ENCODE assay signal across 14 cellular contexts in genomic region chr2:11813951-11814350, GRCh38.
DNase-seq lines count a peak whose midpoint lies in the region; ATAC-seq, FAIRE-seq and TF ChIP-seq lines count a peak whose summit lies in the region.
"Had no signal": no experiment of that assay in that cellular context is flagged by ENCODE, and none has a peak within 500 bp of the region (broad histone marks: within the 10 kb centered on the region; RNA-seq: fewer than 3 reads in every experiment).

No MANE protein-coding gene starts in this region.

- DNase-seq in right atrium auricular region (ENCODE audit: low spot score) (peak; percentile 53), cardiac septum (ENCODE audit: low spot score) (no peak), nephron progenitor cell (no peak), kidney (no peak), mucosa of descending colon (no peak)
- DNase-seq in effector memory CD8-positive, alpha-beta T cell = no peak
- no peak for DNase-seq in activated T-helper 1 cell treated with anti-CD3 and anti-CD28 coated beads, Interleukin-12 subunit alpha, Interleukin-12 subunit beta, Interleukin-2, Interleukin-4 antibody, amounts not matched to agents 30 ng/mL and 10 ng/mL and 1 ng/mL, durations not matched to agents 14 hours and 24 hours and 36 hours (ENCODE audit: low spot score)
- DNase-seq: ACHN; Calu3; CD4-positive, alpha-beta T cell; DMS 273 treated with DMSO at 0.1 percent for 48 hours; H9 had no signal

- H3K27me3 Mint-ChIP-seq in effector memory CD8-positive, alpha-beta T cell = no peaks in the 10 kb centered on the region
- H3K27me3 Mint-ChIP-seq in nephron progenitor cell (ENCODE audit: low read depth, poor library complexity) = no peaks in the 10 kb centered on the region
- no peaks in the 10 kb centered on the region for H3K27me3 Mint-ChIP-seq in activated T-helper 1 cell treated with anti-CD3 and anti-CD28 coated beads, Interleukin-12 subunit alpha, Interleukin-12 subunit beta, Interleukin-2, Interleukin-4 antibody, amounts not matched to agents 30 ng/mL and 10 ng/mL and 1 ng/mL, durations not matched to agents 14 hours and 24 hours and 36 hours (ENCODE audit: insufficient read depth)
- H3K27me3 Mint-ChIP-seq: CD4-positive, alpha-beta T cell had no signal

- no peaks in the 10 kb centered on the region for H3K27me3 ChIP-seq in right atrium auricular region
- H3K27me3 ChIP-seq: BLaER1 treated with 17β-estradiol and CSF1 and Interleukin-3, amounts not matched to agents 10 nM and 100 nM had no signal

- H3K4me3 Mint-ChIP-seq in effector memory CD8-positive, alpha-beta T cell = no peak overlapping the region
- H3K4me3 Mint-ChIP-seq in nephron progenitor cell = no peak overlapping the region
- H3K4me3 Mint-ChIP-seq in activated T-helper 1 cell treated with anti-CD3 and anti-CD28 coated beads, Interleukin-12 subunit alpha, Interleukin-12 subunit beta, Interleukin-2, Interleukin-4 antibody, amounts not matched to agents 30 ng/mL and 10 ng/mL and 1 ng/mL, durations not matched to agents 14 hours and 24 hours and 36 hours = no peak overlapping the region
- H3K4me3 Mint-ChIP-seq: CD4-positive, alpha-beta T cell; GM23338; H9 had no signal

- no peak for ATAC-seq in effector memory CD8-positive, alpha-beta T cell (replicated peaks)
- no peak for ATAC-seq in mucosa of descending colon
- ATAC-seq: GM23338 had no signal

- no peak for TF ChIP-seq CTCF in right atrium auricular region (IDR thresholded peaks at IDR 0.05)
- no peak for TF ChIP-seq CTCF in nephron progenitor cell (IDR thresholded peaks at IDR 0.05)
- TF ChIP-seq CTCF in kidney (IDR thresholded peaks at IDR 0.05; ENCODE audit: borderline replicate concordance, extremely low read depth, insufficient read depth) = no peak
- TF ChIP-seq CTCF in mucosa of descending colon (IDR thresholded peaks at IDR 0.05) = no peak

- peaks cover 8 to 20% of the 10 kb centered on the region in 2 donors for H3K4me1 Mint-ChIP-seq in effector memory CD8-positive, alpha-beta T cell (ENCODE audit: low read depth in 2 of 2)
- H3K4me1 Mint-ChIP-seq in nephron progenitor cell = no peaks in the 10 kb centered on the region
- H3K4me1 Mint-ChIP-seq in activated T-helper 1 cell treated with anti-CD3 and anti-CD28 coated beads, Interleukin-12 subunit alpha, Interleukin-12 subunit beta, Interleukin-2, Interleukin-4 antibody, amounts not matched to agents 30 ng/mL and 10 ng/mL and 1 ng/mL, durations not matched to agents 14 hours and 24 hours and 36 hours (ENCODE audit: low read depth) = no peaks in the 10 kb centered on the region
- H3K4me1 Mint-ChIP-seq: GM23338, H9 had no signal

- H3K9ac ChIP-seq in kidney (ENCODE audit: low read length in 2 of 2) = no peak overlapping the region
- H3K9ac ChIP-seq: BLaER1 treated with 17β-estradiol and CSF1 and Interleukin-3, amounts not matched to agents 10 nM and 100 nM had no signal

- H3K4me3 ChIP-seq in right atrium auricular region (no peak overlapping the region), kidney (ENCODE audit: low read length in 2 of 2) (no peak overlapping the region), mucosa of descending colon (no peak overlapping the region)
- H3K4me3 ChIP-seq: BLaER1 treated with 17β-estradiol and CSF1 and Interleukin-3, amounts not matched to agents 10 nM and 100 nM; GM23338 had no signal

- no peaks in the 10 kb centered on the region for H3K9me3 Mint-ChIP-seq in effector memory CD8-positive, alpha-beta T cell
- no peaks in the 10 kb centered on the region for H3K9me3 Mint-ChIP-seq in nephron progenitor cell
- no peaks in the 10 kb centered on the region for H3K9me3 Mint-ChIP-seq in activated T-helper 1 cell treated with anti-CD3 and anti-CD28 coated beads, Interleukin-12 subunit alpha, Interleukin-12 subunit beta, Interleukin-2, Interleukin-4 antibody, amounts not matched to agents 30 ng/mL and 10 ng/mL and 1 ng/mL, durations not matched to agents 14 hours and 24 hours and 36 hours
- H3K9me3 Mint-ChIP-seq: CD4-positive, alpha-beta T cell; H9 had no signal

- intact Hi-C loops in cardiac septum (cut with DNase I) (no loop called here), kidney (cut with DNase I) (no loop called here), mucosa of descending colon (cut with DNase I, micrococcal nuclease) (no loop called here)
- intact Hi-C loops in activated T-helper 1 cell treated with anti-CD3 and anti-CD28 coated beads, Interleukin-12 subunit alpha, Interleukin-12 subunit beta, Interleukin-2, Interleukin-4 antibody, amounts not matched to agents 30 ng/mL and 10 ng/mL and 1 ng/mL, durations not matched to agents 14 hours and 24 hours and 36 hours (cut with micrococcal nuclease) = no loop called here

- no peak overlapping the region for H3K27ac ChIP-seq in right atrium auricular region
- no peak overlapping the region for H3K27ac ChIP-seq in kidney (ENCODE audit: low read depth in 2 of 2, low read length in 2 of 2)
- H3K27ac ChIP-seq: BLaER1 treated with 17β-estradiol and CSF1 and Interleukin-3, amounts not matched to agents 10 nM and 100 nM had no signal

- peaks cover 59% of the 10 kb centered on the region for H3K36me3 Mint-ChIP-seq in effector memory CD8-positive, alpha-beta T cell (ENCODE audit: insufficient read depth)
- H3K36me3 Mint-ChIP-seq in nephron progenitor cell (ENCODE audit: low read depth) = peaks cover 80% of the 10 kb centered on the region
- H3K36me3 Mint-ChIP-seq in activated T-helper 1 cell treated with anti-CD3 and anti-CD28 coated beads, Interleukin-12 subunit alpha, Interleukin-12 subunit beta, Interleukin-2, Interleukin-4 antibody, amounts not matched to agents 30 ng/mL and 10 ng/mL and 1 ng/mL, durations not matched to agents 14 hours and 24 hours and 36 hours (ENCODE audit: low read depth) = peaks cover 56% of the 10 kb centered on the region

- H3K9me3 ChIP-seq in right atrium auricular region = no peaks in the 10 kb centered on the region
- H3K9me3 ChIP-seq in kidney (ENCODE audit: control insufficient read depth in 1 of 2, low read length in 2 of 2) = no peaks in the 10 kb centered on the region
- H3K9me3 ChIP-seq in mucosa of descending colon = no peaks in the 10 kb centered on the region

- H3K27ac Mint-ChIP-seq in effector memory CD8-positive, alpha-beta T cell = peak overlapping the region; percentile 3 to 71
- H3K27ac Mint-ChIP-seq in nephron progenitor cell = peak overlapping the region; percentile 44
- H3K27ac Mint-ChIP-seq in activated T-helper 1 cell treated with anti-CD3 and anti-CD28 coated beads, Interleukin-12 subunit alpha, Interleukin-12 subunit beta, Interleukin-2, Interleukin-4 antibody, amounts not matched to agents 30 ng/mL and 10 ng/mL and 1 ng/mL, durations not matched to agents 14 hours and 24 hours and 36 hours = no peak overlapping the region
- H3K27ac Mint-ChIP-seq: CD4-positive, alpha-beta T cell; GM23338 had no signal

- FAIRE-seq in kidney (lab: Jason Lieb, UNC) = no peak

- no peaks in the 10 kb centered on the region for H3K4me1 ChIP-seq in right atrium auricular region
- H3K4me1 ChIP-seq in kidney (ENCODE audit: control insufficient read depth in 1 of 2, insufficient read depth in 1 of 2, low read depth in 1 of 2, low read length in 2 of 2) = no peaks in the 10 kb centered on the region
- H3K4me1 ChIP-seq in mucosa of descending colon (ENCODE audit: low read depth) = no peaks in the 10 kb centered on the region
- H3K4me1 ChIP-seq: BLaER1 treated with 17β-estradiol and CSF1 and Interleukin-3, amounts not matched to agents 10 nM and 100 nM had no signal

- H3K36me3 ChIP-seq in right atrium auricular region (peaks cover 28% of the 10 kb centered on the region), kidney (ENCODE audit: control insufficient read depth in 1 of 2, insufficient read depth in 2 of 2, low read length in 2 of 2) (peaks cover 10 to 18% of the 10 kb centered on the region in 2 donors), mucosa of descending colon (ENCODE audit: low read depth) (peaks cover 9% of the 10 kb centered on the region)
